ENCODE assay signal across 11 cellular contexts in genomic region chr9:133619791-133620190, GRCh38. TPM values are rescaled to one million over a fixed set of nuclear protein-coding genes. Genes with fewer than 3 reads are reported as not detected.
DNase-seq lines count a peak whose midpoint lies in the region; ATAC-seq and TF ChIP-seq lines count a peak whose summit lies in the region.
"Had no signal": no experiment of that assay in that cellular context is flagged by ENCODE, and none has a peak within 500 bp of the region (broad histone marks: within the 10 kb centered on the region; RNA-seq: fewer than 3 reads in every experiment).

No MANE protein-coding gene starts in this region.

- no peak overlapping the region for H3K23ac ChIP-seq in trophoblast cell (ENCODE audit: low read length)

- peak overlapping the region; percentile 81 for H3K4me3 Mint-ChIP-seq in natural killer cell

- ATAC-seq in natural killer cell: peak; percentile 40 to 91 (median 44)
- ATAC-seq in HG02885 (IDR thresholded peaks at IDR 0.05; ENCODE audit: poor library complexity, unreplicated experiment): no peak
- ATAC-seq in HG02763 (IDR thresholded peaks at IDR 0.05; ENCODE audit: unreplicated experiment): no peak

- H3K4me1 Mint-ChIP-seq in natural killer cell: peaks cover 36 to 38% of the 10 kb centered on the region in 2 donors

- H4K8ac ChIP-seq in trophoblast cell (ENCODE audit: low read depth, low read length): no peak overlapping the region

- no peak for TF ChIP-seq CTCF in natural killer cell (IDR thresholded peaks at IDR 0.05)

- no peaks in the 10 kb centered on the region for H3K36me3 ChIP-seq in trophoblast cell (ENCODE audit: control insufficient read depth in 1 of 2, insufficient read depth in 2 of 2, low read length in 2 of 2)
- H3K36me3 ChIP-seq: BE2C had no signal

- H3K27me3 ChIP-seq in trophoblast cell (ENCODE audit: insufficient read depth, low read length): no peaks in the 10 kb centered on the region
- H3K27me3 ChIP-seq: BE2C had no signal

- intact Hi-C loops in natural killer cell (cut with micrococcal nuclease): no loop called here

- no peaks in the 10 kb centered on the region for H3K4me1 ChIP-seq in trophoblast cell (ENCODE audit: control insufficient read depth in 1 of 2, insufficient read depth in 2 of 2, low read length in 2 of 2)

- no peak overlapping the region for H4K91ac ChIP-seq in trophoblast cell (ENCODE audit: low read depth, low read length)

- H3K9ac ChIP-seq in trophoblast cell (ENCODE audit: low read length): no peak overlapping the region

- no peak overlapping the region for H3K4ac ChIP-seq in trophoblast cell (ENCODE audit: low read depth, low read length)

- no peak overlapping the region for H3K4me2 ChIP-seq in trophoblast cell (ENCODE audit: low read length)

- no peak overlapping the region for H4K12ac ChIP-seq in trophoblast cell (ENCODE audit: low read depth, low read length)

- H3K9me3 Mint-ChIP-seq in natural killer cell: no peaks in the 10 kb centered on the region

- H3K18ac ChIP-seq in trophoblast cell (ENCODE audit: low read length): no peak overlapping the region

- H2AK5ac ChIP-seq in trophoblast cell (ENCODE audit: low read length): no peak overlapping the region

- H3K9me3 ChIP-seq in trophoblast cell (ENCODE audit: insufficient read depth, low read depth, low read length): no peaks in the 10 kb centered on the region
- H3K9me3 ChIP-seq: BE2C had no signal

- peaks cover 16 to 22% of the 10 kb centered on the region in 2 donors for H3K27me3 Mint-ChIP-seq in natural killer cell (ENCODE audit: low read depth in 2 of 2)

- WGBS in trophoblast cell (ENCODE audit: extremely low coverage, insufficient coverage, insufficient read length): no CpG with 5 or more reads among the region's 8 CpGs

- H3K79me2 ChIP-seq in trophoblast cell (ENCODE audit: control insufficient read depth, insufficient read depth, low read length, poor library complexity): no peaks in the 10 kb centered on the region

- no peak overlapping the region for H2BK5ac ChIP-seq in trophoblast cell (ENCODE audit: low read depth, low read length, poor library complexity)

- no peak overlapping the region for H3K4me3 ChIP-seq in trophoblast cell (ENCODE audit: low read depth, low read length)

- no peak overlapping the region for H2BK12ac ChIP-seq in trophoblast cell (ENCODE audit: low read length)

- H3K36me3 Mint-ChIP-seq in natural killer cell: no peaks in the 10 kb centered on the region

- no peaks in the 10 kb centered on the region for H3K79me1 ChIP-seq in trophoblast cell (ENCODE audit: low read length)

- peak; percentile 41 for DNase-seq in A172 (ENCODE audit: low spot score)
- peak; percentile 88 for DNase-seq in MV-4-11 (lab: John Stamatoyannopoulos, UW)
- peak; percentile 36 for DNase-seq in activated T-cell treated with anti-CD3 and anti-CD28 coated beads for 48 hours (ENCODE audit: low read depth)
- DNase-seq in natural killer cell: no peak
- DNase-seq in occipital lobe (lab: John Stamatoyannopoulos, UW): no peak
- no peak for DNase-seq in trophoblast cell
- DNase-seq: BE2C, NCI-H1694 had no signal

- H2BK120ac ChIP-seq in trophoblast cell (ENCODE audit: insufficient read depth, low read length, poor library complexity): no peak overlapping the region

- no peak overlapping the region for H3K27ac ChIP-seq in trophoblast cell (ENCODE audit: low read depth, low read length)

- H3K27ac Mint-ChIP-seq in natural killer cell: peak overlapping the region; percentile 34 to 42

- H3K14ac ChIP-seq in trophoblast cell (ENCODE audit: low read length): no peak overlapping the region

- H2AFZ ChIP-seq in trophoblast cell (ENCODE audit: insufficient read depth, low read length, poor library complexity): no peak overlapping the region

RNA-seq across cellular contexts. Expression of gene FAM163B, which starts 10.6 kb away (rescaled TPM):
- not detected in 2 replicates for total RNA-seq in A172 (2014; rRNA removed; shearing (Covaris generic))
- total RNA-seq in natural killer cell (not detected), occipital lobe (16.5 TPM)
- polyA plus RNA-seq in trophoblast cell (2013): 0.89 and 0.90 TPM in 2 replicates
- total RNA-seq: aorta had no signal
- polyA plus RNA-seq: aorta had no signal

RNA-seq across cellular contexts. Expression of gene DBH, which starts 16.4 kb away (rescaled TPM):
- 0.02 TPM in 1 of 2 replicates, not detected in the other for total RNA-seq in A172 (2014; rRNA removed; shearing (Covaris generic))
- total RNA-seq in natural killer cell (not detected), occipital lobe (not detected)
- 0.01 and 0.03 TPM in 2 replicates for polyA plus RNA-seq in trophoblast cell (2013)
- total RNA-seq: aorta had no signal
- polyA plus RNA-seq: aorta had no signal

Comparison
In these comparisons a context has a peak if more than half of its experiments do, and no peak if none do; other contexts are left out.
1. DNase-seq: peak in A172 (single experiment), MV-4-11 (single experiment) and activated T-cell treated with anti-CD3 and anti-CD28 coated beads for 48 hours (single experiment); none in natural killer cell (single experiment), occipital lobe (single experiment) and trophoblast cell (0 of 2).
2. ATAC-seq: peak in natural killer cell (3 of 3); none in HG02885 (single experiment) and HG02763 (single experiment).
3. RNA of gene FAM163B, which starts 10.6 kb away (total RNA-seq): 16.5 TPM in occipital lobe (single experiment); not detected in A172 and not detected in natural killer cell; every median in the first group is over 10 times any median in the second.